In genomic region chr6:35370799-35371493, GRCh38 we compare ENCODE assay signal across 8 cellular contexts. TPM values are rescaled to one million over a fixed set of nuclear protein-coding genes. Genes with fewer than 3 reads are reported as not detected.
DNase-seq lines count a peak whose midpoint lies in the region; ATAC-seq and TF ChIP-seq lines count a peak whose summit lies in the region.

No MANE protein-coding gene starts in this region.

- H3K36me3 Mint-ChIP-seq in activated naive CD4-positive, alpha-beta T cell treated with anti-CD3 and anti-CD28 coated beads for 36 hours (ENCODE audit: low read depth): no peaks in the 10 kb centered on the region
- peaks cover 28% of the 10 kb centered on the region for H3K36me3 Mint-ChIP-seq in activated CD4-positive, alpha-beta memory T cell treated with anti-CD3 and anti-CD28 coated beads, Interleukin-2, amount 10 ng/mL, durations not matched to agents 7 days and 5 days (ENCODE audit: low read depth)
- H3K36me3 Mint-ChIP-seq in type B pancreatic cell: peaks cover 21% of the 10 kb centered on the region

- TF ChIP-seq CTCF in hepatocyte (IDR thresholded peaks at IDR 0.05; ENCODE audit: poor library complexity) (no peak), type B pancreatic cell (conservative IDR thresholded peaks at IDR 0.05) (no peak)

- peaks cover 44% of the 10 kb centered on the region for H3K79me2 ChIP-seq in hepatocyte

- POLR2A ChIA-PET in activated CD4-positive, alpha-beta memory T cell treated with anti-CD3 and anti-CD28 coated beads, Interleukin-2, amount 10 ng/mL, durations not matched to agents 7 days and 5 days (lab: Charles Lee): interaction anchor here (0.6 to 1.9 kb wide), 2 partner anchors 27 to 1582 kb away, joined by 3 to 6 read pairs; partner anchors contain the start of gene LEMD2

- peak overlapping the region; percentile 12 for H3K4me3 Mint-ChIP-seq in activated naive CD4-positive, alpha-beta T cell treated with anti-CD3 and anti-CD28 coated beads for 36 hours
- no peak overlapping the region for H3K4me3 Mint-ChIP-seq in activated CD4-positive, alpha-beta memory T cell treated with anti-CD3 and anti-CD28 coated beads, Interleukin-2, amount 10 ng/mL, durations not matched to agents 7 days and 5 days
- no peak overlapping the region for H3K4me3 Mint-ChIP-seq in type B pancreatic cell

- H3K4me1 Mint-ChIP-seq in activated naive CD4-positive, alpha-beta T cell treated with anti-CD3 and anti-CD28 coated beads for 36 hours (ENCODE audit: low read depth): peaks cover 46% of the 10 kb centered on the region
- H3K4me1 Mint-ChIP-seq in activated CD4-positive, alpha-beta memory T cell treated with anti-CD3 and anti-CD28 coated beads, Interleukin-2, amount 10 ng/mL, durations not matched to agents 7 days and 5 days: peaks cover 52% of the 10 kb centered on the region
- peaks cover 28% of the 10 kb centered on the region for H3K4me1 Mint-ChIP-seq in type B pancreatic cell (ENCODE audit: unreplicated experiment)

- H3K36me3 ChIP-seq in hepatocyte (replicated peaks; ENCODE audit: insufficient read depth, low read depth): no peaks in the 10 kb centered on the region

- no peak overlapping the region for H2AFZ ChIP-seq in hepatocyte

- H3K27me3 ChIP-seq in hepatocyte: no peaks in the 10 kb centered on the region

- intact Hi-C loops in activated naive CD4-positive, alpha-beta T cell treated with anti-CD3 and anti-CD28 coated beads for 36 hours (cut with micrococcal nuclease): no loop called here

- H3K4me3 ChIP-seq in hepatocyte: no peak overlapping the region

- H3K4me2 ChIP-seq in hepatocyte: no peak overlapping the region

- no peaks in the 10 kb centered on the region for H3K9me3 ChIP-seq in hepatocyte (ENCODE audit: low read depth)

- H3K27ac ChIP-seq in hepatocyte: peak overlapping the region; percentile 42

- no peaks in the 10 kb centered on the region for H4K20me1 ChIP-seq in hepatocyte (ENCODE audit: insufficient read depth, poor library complexity, severe bottlenecking)

- DNase-seq in activated naive CD4-positive, alpha-beta T cell treated with anti-CD3 and anti-CD28 coated beads for 36 hours: no peak
- DNase-seq in activated naive CD4-positive, alpha-beta T cell treated with anti-CD3 and anti-CD28 coated beads, Interleukin-2, amount 50 U/mL, for 16 hours: no peak
- no peak for DNase-seq in activated CD4-positive, alpha-beta memory T cell treated with anti-CD3 and anti-CD28 coated beads, Interleukin-2, amount 10 ng/mL, durations not matched to agents 7 days and 5 days
- DNase-seq in hepatocyte (ENCODE audit: low spot score) (no peak), type B pancreatic cell (ENCODE audit: extremely low spot score, unreplicated experiment) (no peak), NCI-H1930 (lab: John Stamatoyannopoulos, UW) (no peak)

- H3K9me2 ChIP-seq in hepatocyte (replicated peaks; ENCODE audit: insufficient read depth): no peaks in the 10 kb centered on the region

- H3K4me1 ChIP-seq in hepatocyte (ENCODE audit: insufficient read depth): no peaks in the 10 kb centered on the region

- WGBS in hepatocyte (ENCODE audit: low lambda C conversion rate, missing lambda C conversion rate): 85% methylated on average over 9 of the region's 9 CpGs

- no peaks in the 10 kb centered on the region for H3K9me3 Mint-ChIP-seq in activated naive CD4-positive, alpha-beta T cell treated with anti-CD3 and anti-CD28 coated beads for 36 hours
- no peaks in the 10 kb centered on the region for H3K9me3 Mint-ChIP-seq in activated CD4-positive, alpha-beta memory T cell treated with anti-CD3 and anti-CD28 coated beads, Interleukin-2, amount 10 ng/mL, durations not matched to agents 7 days and 5 days
- no peaks in the 10 kb centered on the region for H3K9me3 Mint-ChIP-seq in type B pancreatic cell

- CTCF ChIA-PET in activated naive CD4-positive, alpha-beta T cell treated with anti-CD3 and anti-CD28 coated beads for 36 hours (lab: Charles Lee): interaction anchor here (1.5 kb wide), 1 partner anchor 130 kb away, joined by 3 read pairs; no protein-coding TSS in a partner anchor
- CTCF ChIA-PET in activated CD4-positive, alpha-beta memory T cell treated with anti-CD3 and anti-CD28 coated beads, Interleukin-2, amount 10 ng/mL, durations not matched to agents 7 days and 5 days (lab: Charles Lee): no interaction called here

- peak overlapping the region; percentile 85 for H3K27ac Mint-ChIP-seq in activated naive CD4-positive, alpha-beta T cell treated with anti-CD3 and anti-CD28 coated beads for 36 hours
- peak overlapping the region; percentile 85 for H3K27ac Mint-ChIP-seq in activated CD4-positive, alpha-beta memory T cell treated with anti-CD3 and anti-CD28 coated beads, Interleukin-2, amount 10 ng/mL, durations not matched to agents 7 days and 5 days
- H3K27ac Mint-ChIP-seq in type B pancreatic cell: peak overlapping the region; percentile 32

- ATAC-seq in GM21737 (IDR thresholded peaks at IDR 0.05; ENCODE audit: unreplicated experiment) (no peak), GM19023 (IDR thresholded peaks at IDR 0.05; ENCODE audit: unreplicated experiment) (no peak)

- no peaks in the 10 kb centered on the region for H3K27me3 Mint-ChIP-seq in activated naive CD4-positive, alpha-beta T cell treated with anti-CD3 and anti-CD28 coated beads for 36 hours (ENCODE audit: low read depth)
- no peaks in the 10 kb centered on the region for H3K27me3 Mint-ChIP-seq in activated CD4-positive, alpha-beta memory T cell treated with anti-CD3 and anti-CD28 coated beads, Interleukin-2, amount 10 ng/mL, durations not matched to agents 7 days and 5 days
- H3K27me3 Mint-ChIP-seq in type B pancreatic cell: no peaks in the 10 kb centered on the region

RNA-seq across cellular contexts. Expression of gene PPARD, which starts 28.6 kb away (rescaled TPM):
- total RNA-seq in activated naive CD4-positive, alpha-beta T cell treated with anti-CD3 and anti-CD28 coated beads for 36 hours: 10 to 100 TPM; 10.8 to 11.2 TPM
- total RNA-seq in activated CD4-positive, alpha-beta memory T cell treated with anti-CD3 and anti-CD28 coated beads, Interleukin-2, amount 10 ng/mL, durations not matched to agents 7 days and 5 days: 10 to 100 TPM; 23.1 to 23.4 TPM
- 7.6 and 9.1 TPM in 2 replicates for total RNA-seq in hepatocyte
- polyA plus RNA-seq in hepatocyte: 17.4 and 20.4 TPM in 2 replicates
- total RNA-seq in type B pancreatic cell (ENCODE audit: low replicate concordance): 21.9 and 27.1 TPM in 2 replicates

Comparison
In these comparisons a context has a peak if more than half of its experiments do, and no peak if none do; other contexts are left out.
1. H3K27ac Mint-ChIP-seq: peak in every context shown above with its lines; median percentile 85 in activated naive CD4-positive, alpha-beta T cell treated with anti-CD3 and anti-CD28 coated beads for 36 hours; 85 in activated CD4-positive, alpha-beta memory T cell treated with anti-CD3 and anti-CD28 coated beads, Interleukin-2, amount 10 ng/mL, durations not matched to agents 7 days and 5 days; 32 in type B pancreatic cell.